ENCODE assay signal across 7 cellular contexts in genomic region chr4:158193171-158193749, GRCh38. TPM values are rescaled to one million over a fixed set of nuclear protein-coding genes. Genes with fewer than 3 reads are reported as not detected.
A peak's percentile ranks its signal among the peaks of the same experiment; 100 is the strongest.
DNase-seq lines count a peak whose midpoint lies in the region; TF ChIP-seq lines count a peak whose summit lies in the region.

No MANE protein-coding gene starts in this region.

- H3K4me3 ChIP-seq in GM12865 (ENCODE audit: low read depth, low read length) (no peak overlapping the region), OCI-LY3 (ENCODE audit: low read length) (peak overlapping the region; percentile 40), epithelial cell of esophagus (ENCODE audit: low read length) (no peak overlapping the region), osteoblast (ENCODE audit: insufficient read depth, low read length) (no peak overlapping the region)

- H3K36me3 ChIP-seq in OCI-LY3 (replicated peaks; ENCODE audit: low read depth, low read length) (no peaks in the 10 kb centered on the region), osteoblast (ENCODE audit: insufficient read depth, low read length) (no peaks in the 10 kb centered on the region)

- H4K20me1 ChIP-seq in OCI-LY3 (ENCODE audit: insufficient read depth, low read length) (no peaks in the 10 kb centered on the region), osteoblast (ENCODE audit: insufficient read depth, low read length) (no peaks in the 10 kb centered on the region)

- H3K4me1 ChIP-seq in OCI-LY3 (ENCODE audit: low read length) (peaks cover 4% of the 10 kb centered on the region; the same call in 1 of the 2 replicates), osteoblast (ENCODE audit: insufficient read depth, low read length) (no peaks in the 10 kb centered on the region)

- H3K4me2 ChIP-seq in OCI-LY3 (ENCODE audit: low read length) (peak overlapping the region; percentile 50), osteoblast (ENCODE audit: insufficient read depth, low read length) (peak overlapping the region; percentile 71)

- H3K9me3 ChIP-seq in OCI-LY3 (ENCODE audit: insufficient read depth, low read length) (no peaks in the 10 kb centered on the region), osteoblast (ENCODE audit: low read depth, low read length) (no peaks in the 10 kb centered on the region)

- POLR2A ChIA-PET in HEK293T (lab: Yijun Ruan, JAX) = interaction anchor here (1.7 kb wide), 1 partner anchor 17 kb away, joined by 6 read pairs; the partner anchor contains the start of gene TMEM144

- no peak overlapping the region for H3K27ac ChIP-seq in OCI-LY3 (ENCODE audit: low read length)
- H3K27ac ChIP-seq in osteoblast (ENCODE audit: low read depth, low read length) = no peak overlapping the region

- CTCF ChIA-PET in HEK293T (lab: Yijun Ruan, JAX) = interaction anchor here (0.6 to 1.6 kb wide), 8 partner anchors 10 to 106 kb away, joined by 3 to 6 read pairs (median 3); partner anchors contain the start of gene TMEM144

- H3K9ac ChIP-seq in OCI-LY3 (ENCODE audit: low read length) = no peak overlapping the region

- no peaks in the 10 kb centered on the region for H3K27me3 ChIP-seq in OCI-LY3 (ENCODE audit: low read depth, low read length)
- no peaks in the 10 kb centered on the region for H3K27me3 ChIP-seq in osteoblast (ENCODE audit: insufficient read depth, low read length)

- TF ChIP-seq CTCF in GM12865 (IDR thresholded peaks at IDR 0.05; ENCODE audit: insufficient read depth, low read depth, low read length, missing control alignments) = peak; percentile 35
- TF ChIP-seq CTCF in OCI-LY3 (IDR thresholded peaks at IDR 0.05; ENCODE audit: low read depth, low read length) = peak; percentile 78
- TF ChIP-seq CTCF in epithelial cell of esophagus (IDR thresholded peaks at IDR 0.05; ENCODE audit: insufficient read depth, low read depth, low read length, missing control alignments) = peak; percentile 63
- TF ChIP-seq CTCF in osteoblast (IDR thresholded peaks at IDR 0.05; ENCODE audit: extremely low read depth, low read depth, low read length) = peak; percentile 63

- no peaks in the 10 kb centered on the region for H3K79me2 ChIP-seq in OCI-LY3 (ENCODE audit: low read length)
- H3K79me2 ChIP-seq in osteoblast (ENCODE audit: insufficient read depth, low read length) = no peaks in the 10 kb centered on the region

- DNase-seq in GM12865 (ENCODE audit: low read depth) (no peak), HEK293T (ENCODE audit: extremely low spot score) (peak; percentile 50), epithelial cell of esophagus (ENCODE audit: low read depth) (peak; percentile 42), osteoblast (ENCODE audit: insufficient read length, low spot score, missing footprints) (peak; percentile 43), COLO668 (lab: John Stamatoyannopoulos, UW; ENCODE audit: unreplicated experiment) (no peak)
- DNase-seq in activated CD4-positive, alpha-beta T cell treated with anti-CD3 and anti-CD28 coated beads for 1 hour = no peak

- H2AFZ ChIP-seq in OCI-LY3 (ENCODE audit: low read depth, low read length) (peak overlapping the region; percentile 81), osteoblast (ENCODE audit: low read length) (peak overlapping the region; percentile 47)

TF ChIP-seq in HEK293T, 16 proteins besides CTCF, POLR2A, EP300 and RAD21:
- TF ChIP-seq SP1 (IDR thresholded peaks at IDR 0.05) = no peak
- peak; percentile 86 for TF ChIP-seq PKNOX1 (IDR thresholded peaks at IDR 0.05)
TF ChIP-seq in HEK293T: peak in this region for 1.

RNA-seq across cellular contexts. Expression of gene TMEM144, which starts 17.0 kb away (rescaled TPM):
- 6.8 and 8.0 TPM in 2 replicates for total RNA-seq in osteoblast

RNA-seq across cellular contexts. Expression of gene GASK1B, which starts 20.4 kb away (rescaled TPM):
- 35.4 and 42.0 TPM in 2 replicates for total RNA-seq in osteoblast

Comparison
In these comparisons a context has a peak if more than half of its experiments do, and no peak if none do; other contexts are left out.
1. DNase-seq: peak in HEK293T (single experiment), epithelial cell of esophagus (single experiment) and osteoblast (single experiment); none in GM12865 (single experiment), activated CD4-positive, alpha-beta T cell treated with anti-CD3 and anti-CD28 coated beads for 1 hour (single experiment) and COLO668 (single experiment).
2. Peak in every context shown above with its lines, with median percentiles within 50 percentile points of each other: CTCF ChIP-seq.